In the genomic region with DNA sequence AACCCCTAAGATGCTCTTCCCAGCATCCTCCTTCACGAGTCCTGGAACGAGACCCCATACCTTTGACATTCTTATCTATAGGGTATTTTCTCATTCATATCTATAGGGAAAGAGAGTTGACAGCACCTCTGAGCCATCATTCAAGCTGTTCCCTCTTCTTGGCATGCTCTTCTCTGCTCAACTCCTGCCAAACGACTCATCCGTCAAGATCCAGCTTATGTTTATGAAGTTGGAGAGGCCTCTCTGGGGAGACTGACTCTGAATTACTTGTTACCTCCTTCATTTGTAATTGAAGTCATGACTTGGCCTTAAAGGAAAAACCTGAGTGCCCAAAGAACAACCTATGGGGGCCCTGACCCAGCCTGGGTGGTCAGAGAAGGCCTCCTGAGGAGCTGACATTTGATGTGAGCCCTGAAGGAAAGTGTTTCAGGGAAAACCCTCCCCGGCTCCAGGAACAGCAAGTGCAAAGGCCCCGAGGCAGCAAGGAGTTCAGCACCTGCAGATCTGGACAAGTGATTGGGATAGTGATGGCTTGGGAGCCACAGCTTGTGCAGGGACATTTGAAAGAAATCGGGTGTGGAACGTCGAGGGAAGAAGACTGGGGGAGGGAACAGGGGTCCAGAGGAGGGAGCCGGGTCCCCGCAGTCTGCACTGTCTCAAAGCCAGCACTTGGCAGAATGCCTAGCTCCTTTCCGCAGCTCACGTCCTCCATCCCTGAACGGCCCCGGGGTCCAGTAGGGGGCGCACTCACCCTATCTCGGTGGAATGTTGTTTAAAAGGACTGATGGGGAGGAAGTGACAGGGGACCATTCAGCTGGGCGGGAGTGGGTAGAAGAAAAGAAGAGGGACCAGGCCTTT, we compare ENCODE assay signal across 7 cellular contexts. TPM values are rescaled to one million over a fixed set of nuclear protein-coding genes. Genes with fewer than 3 reads are reported as not detected.
DNase-seq lines count a peak whose midpoint lies in the region; ATAC-seq, FAIRE-seq and TF ChIP-seq lines count a peak whose summit lies in the region.

No MANE protein-coding gene starts in this region.

- H3K9me1 ChIP-seq in keratinocyte (ENCODE audit: control insufficient read depth, extremely low read depth, insufficient read depth, low read length): no peaks in the 10 kb centered on the region

- no peak overlapping the region for H3K4me3 Mint-ChIP-seq in brain

- no peaks in the 10 kb centered on the region for H3K4me1 Mint-ChIP-seq in brain

- peaks cover 12% of the 10 kb centered on the region for H3K4me1 ChIP-seq in keratinocyte (ENCODE audit: control insufficient read depth, extremely low read depth, insufficient read depth, low read length)

- H3K9me3 Mint-ChIP-seq in brain: peaks cover 0 to 10% (median 3%) of the 10 kb centered on the region in 5 experiments

- peaks cover 17% of the 10 kb centered on the region for H3K27me3 Mint-ChIP-seq in brain

- H3K4me3 ChIP-seq in keratinocyte (ENCODE audit: control insufficient read depth in 2 of 3, extremely low read depth in 1 of 3, insufficient read depth in 2 of 3, low read depth in 1 of 3, low read length in 3 of 3): no peak overlapping the region

- DNase-seq in GM10266 (ENCODE audit: extremely low spot score) (peak; percentile 82), NCI-H1048 (lab: John Stamatoyannopoulos, UW) (peak; percentile 16), T-helper 9 cell (peak; percentile 47), keratinocyte (ENCODE audit: low read depth, low spot score) (no peak)
- DNase-seq in stimulated activated CD4-positive, alpha-beta T cell treated with anti-CD3 and anti-CD28 coated beads, Interleukin-4, amount 100 ng/mL, for 1 hour: peak; percentile 64

- peaks cover 4% of the 10 kb centered on the region for H3K27me3 ChIP-seq in keratinocyte (ENCODE audit: control insufficient read depth, extremely low read depth, insufficient read depth, low read length)

- H3K9me3 ChIP-seq in keratinocyte (ENCODE audit: control insufficient read depth, low read depth, low read length): no peaks in the 10 kb centered on the region

- H3K36me3 ChIP-seq in keratinocyte (ENCODE audit: control insufficient read depth in 2 of 2, extremely low read depth in 1 of 2, insufficient read depth in 2 of 2, low read length in 2 of 2): no peaks in the 10 kb centered on the region

- dilution Hi-C loops in keratinocyte (cut with MboI; ENCODE audit: extremely low pct_ligation_motif_present, low sequenced_read_pairs): no loop called here

- H3K4me2 ChIP-seq in keratinocyte (ENCODE audit: control insufficient read depth, extremely low read depth, insufficient read depth, low read depth, low read length): no peak overlapping the region

- peak; percentile 64 for FAIRE-seq in keratinocyte (lab: Jason Lieb, UNC)

- no peaks in the 10 kb centered on the region for H4K20me1 ChIP-seq in keratinocyte (ENCODE audit: control insufficient read depth, extremely low read depth, insufficient read depth, low read length)

- no peak overlapping the region for H2AFZ ChIP-seq in keratinocyte (ENCODE audit: control insufficient read depth, low read length)

- no peak overlapping the region for H3K9ac ChIP-seq in keratinocyte (ENCODE audit: control insufficient read depth, extremely low read depth, insufficient read depth, low read length)

- no peaks in the 10 kb centered on the region for H3K36me3 Mint-ChIP-seq in brain

- no peak overlapping the region for H3K27ac ChIP-seq in keratinocyte (ENCODE audit: control insufficient read depth, insufficient read depth, low read length)

- H3K79me2 ChIP-seq in keratinocyte (ENCODE audit: control insufficient read depth, insufficient read depth, low read length): no peaks in the 10 kb centered on the region

- TF ChIP-seq CTCF in GM10266 (IDR thresholded peaks at IDR 0.05; ENCODE audit: control insufficient read depth, insufficient read depth, low read depth, missing control alignments) (peak; percentile 69), brain (conservative IDR thresholded peaks at IDR 0.05) (peak; percentile 43 to 59), keratinocyte (optimal IDR thresholded peaks at IDR 0.05 in 1 of 3, IDR thresholded peaks at IDR 0.05 in 1 of 3, conservative IDR thresholded peaks at IDR 0.05 in 1 of 3; ENCODE audit: extremely low read depth in 1 of 3, insufficient read depth in 2 of 3, low read length in 3 of 3) (peak; percentile 84 to 94 (median 88))

- no peak overlapping the region for H3K27ac Mint-ChIP-seq in brain

- no peak for ATAC-seq in HG03196 (IDR thresholded peaks at IDR 0.05; ENCODE audit: unreplicated experiment)

RNA-seq across cellular contexts. Expression of gene CDA, which starts 14.0 kb away (rescaled TPM):
- 2.9 TPM for polyA plus RNA-seq in brain (ENCODE audit: insufficient read depth, low read depth, low replicate concordance)
- polyA plus RNA-seq in keratinocyte: 44.9 to 136 TPM (median 64.6 TPM) in 3 replicates
- polyA plus RNA-seq in keratinocyte (2011; ENCODE audit: low read depth): 23.2 TPM
- 89.5 and 115 TPM in 2 replicates for polyA plus RNA-seq in keratinocyte (2011; cell fraction: cytosol; rRNA removed)
- polyA plus RNA-seq in keratinocyte (2011; cell fraction: nucleus; rRNA removed): 29.0 and 36.3 TPM in 2 replicates
- polyA plus RNA-seq in keratinocyte (2012; ENCODE audit: low replicate concordance): 97.3 and 122 TPM in 2 replicates
- 49.6 to 153 TPM (median 69.5 TPM) in 3 replicates for polyA minus RNA-seq in keratinocyte
- polyA minus RNA-seq in keratinocyte (2011; cell fraction: cytosol; rRNA and poly(A)+ RNA removed): 40.7 TPM
- 7.8 and 14.0 TPM in 2 replicates for polyA minus RNA-seq in keratinocyte (2011; cell fraction: nucleus; rRNA and poly(A)+ RNA removed)

RNA-seq across cellular contexts. Expression of gene FAM43B, which starts 22.5 kb away (rescaled TPM):
- polyA plus RNA-seq in brain (ENCODE audit: insufficient read depth, low read depth, low replicate concordance) (3.3 TPM), keratinocyte (0.02 to 0.03 TPM in 2 of 3 replicates, not detected in the other)
- not detected for polyA plus RNA-seq in keratinocyte (2011; ENCODE audit: low read depth)
- polyA plus RNA-seq in keratinocyte (2011; cell fraction: cytosol; rRNA removed): not detected in 2 replicates
- polyA plus RNA-seq in keratinocyte (2011; cell fraction: nucleus; rRNA removed): 0.04 TPM in 1 of 2 replicates, not detected in the other
- not detected in 2 replicates for polyA plus RNA-seq in keratinocyte (2012; ENCODE audit: low replicate concordance)
- polyA minus RNA-seq in keratinocyte: 0.10 TPM in 1 of 3 replicates, not detected in the others
- polyA minus RNA-seq in keratinocyte (2011; cell fraction: cytosol; rRNA and poly(A)+ RNA removed): not detected
- not detected in 2 replicates for polyA minus RNA-seq in keratinocyte (2011; cell fraction: nucleus; rRNA and poly(A)+ RNA removed)

RNA-seq across cellular contexts. Expression of gene PINK1, which starts 58.3 kb away (rescaled TPM):
- polyA plus RNA-seq in brain (ENCODE audit: insufficient read depth, low read depth, low replicate concordance) (198 TPM), keratinocyte (44.6 to 58.1 TPM (median 55.9 TPM) in 3 replicates)
- 43.0 TPM for polyA plus RNA-seq in keratinocyte (2011; ENCODE audit: low read depth)
- 41.8 and 59.8 TPM in 2 replicates for polyA plus RNA-seq in keratinocyte (2011; cell fraction: cytosol; rRNA removed)
- polyA plus RNA-seq in keratinocyte (2011; cell fraction: nucleus; rRNA removed): 46.3 and 47.8 TPM in 2 replicates
- polyA plus RNA-seq in keratinocyte (2012; ENCODE audit: low replicate concordance): 57.0 and 60.7 TPM in 2 replicates
- 33.8 to 49.6 TPM (median 41.3 TPM) in 3 replicates for polyA minus RNA-seq in keratinocyte
- 47.2 TPM for polyA minus RNA-seq in keratinocyte (2011; cell fraction: cytosol; rRNA and poly(A)+ RNA removed)
- polyA minus RNA-seq in keratinocyte (2011; cell fraction: nucleus; rRNA and poly(A)+ RNA removed): 20.0 and 20.3 TPM in 2 replicates
